In the genomic region with DNA sequence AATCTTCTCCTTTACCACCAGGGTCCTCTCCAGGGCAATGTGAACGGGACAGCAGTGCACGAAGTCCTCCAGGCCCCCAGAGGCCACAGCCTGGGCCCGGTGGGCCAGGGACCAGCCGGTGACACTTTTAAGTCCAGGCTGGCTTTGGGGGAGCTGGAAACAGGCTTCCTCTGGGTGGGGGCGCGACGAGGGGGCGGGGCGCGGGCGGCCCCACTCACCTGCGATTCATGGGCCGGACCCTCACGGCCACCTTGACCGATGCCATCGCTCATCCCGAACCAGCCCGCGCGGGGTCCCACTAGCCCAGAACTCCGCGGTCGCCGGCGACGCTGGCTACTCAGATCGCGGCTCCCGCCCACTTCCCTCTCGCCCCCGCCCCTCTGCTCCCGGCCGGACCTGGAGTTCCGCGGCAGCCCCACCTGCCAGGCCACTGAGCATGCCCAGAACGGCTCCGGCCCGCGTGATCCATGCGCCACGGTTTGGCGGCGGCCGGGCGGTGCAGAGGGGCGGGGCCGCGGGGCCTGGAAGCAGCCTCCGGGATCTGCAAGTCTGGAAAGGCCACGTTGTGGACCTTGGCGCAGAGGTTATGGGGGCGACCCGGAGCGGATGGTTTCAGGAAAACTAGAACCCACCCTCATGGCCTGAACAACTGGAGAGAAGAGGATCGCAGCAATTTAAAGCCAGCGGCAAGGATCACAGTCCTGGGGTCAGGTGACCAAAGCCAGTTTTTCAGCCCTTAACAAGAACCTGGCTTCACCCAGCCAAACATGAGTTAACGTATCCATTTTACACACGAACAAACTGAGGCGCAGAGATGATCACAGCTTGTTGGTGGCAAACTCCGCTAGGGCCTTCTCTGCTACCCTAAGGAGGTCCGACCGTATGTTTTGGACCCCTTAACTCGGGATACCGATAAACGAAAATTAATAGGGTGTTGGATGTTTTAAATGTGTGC, we compare ENCODE assay signal across 8 cellular contexts. TPM values are rescaled to one million over a fixed set of nuclear protein-coding genes. Genes with fewer than 3 reads are reported as not detected.
DNase-seq lines count a peak whose midpoint lies in the region; ATAC-seq, FAIRE-seq and TF ChIP-seq lines count a peak whose summit lies in the region.

A gene with protein sequence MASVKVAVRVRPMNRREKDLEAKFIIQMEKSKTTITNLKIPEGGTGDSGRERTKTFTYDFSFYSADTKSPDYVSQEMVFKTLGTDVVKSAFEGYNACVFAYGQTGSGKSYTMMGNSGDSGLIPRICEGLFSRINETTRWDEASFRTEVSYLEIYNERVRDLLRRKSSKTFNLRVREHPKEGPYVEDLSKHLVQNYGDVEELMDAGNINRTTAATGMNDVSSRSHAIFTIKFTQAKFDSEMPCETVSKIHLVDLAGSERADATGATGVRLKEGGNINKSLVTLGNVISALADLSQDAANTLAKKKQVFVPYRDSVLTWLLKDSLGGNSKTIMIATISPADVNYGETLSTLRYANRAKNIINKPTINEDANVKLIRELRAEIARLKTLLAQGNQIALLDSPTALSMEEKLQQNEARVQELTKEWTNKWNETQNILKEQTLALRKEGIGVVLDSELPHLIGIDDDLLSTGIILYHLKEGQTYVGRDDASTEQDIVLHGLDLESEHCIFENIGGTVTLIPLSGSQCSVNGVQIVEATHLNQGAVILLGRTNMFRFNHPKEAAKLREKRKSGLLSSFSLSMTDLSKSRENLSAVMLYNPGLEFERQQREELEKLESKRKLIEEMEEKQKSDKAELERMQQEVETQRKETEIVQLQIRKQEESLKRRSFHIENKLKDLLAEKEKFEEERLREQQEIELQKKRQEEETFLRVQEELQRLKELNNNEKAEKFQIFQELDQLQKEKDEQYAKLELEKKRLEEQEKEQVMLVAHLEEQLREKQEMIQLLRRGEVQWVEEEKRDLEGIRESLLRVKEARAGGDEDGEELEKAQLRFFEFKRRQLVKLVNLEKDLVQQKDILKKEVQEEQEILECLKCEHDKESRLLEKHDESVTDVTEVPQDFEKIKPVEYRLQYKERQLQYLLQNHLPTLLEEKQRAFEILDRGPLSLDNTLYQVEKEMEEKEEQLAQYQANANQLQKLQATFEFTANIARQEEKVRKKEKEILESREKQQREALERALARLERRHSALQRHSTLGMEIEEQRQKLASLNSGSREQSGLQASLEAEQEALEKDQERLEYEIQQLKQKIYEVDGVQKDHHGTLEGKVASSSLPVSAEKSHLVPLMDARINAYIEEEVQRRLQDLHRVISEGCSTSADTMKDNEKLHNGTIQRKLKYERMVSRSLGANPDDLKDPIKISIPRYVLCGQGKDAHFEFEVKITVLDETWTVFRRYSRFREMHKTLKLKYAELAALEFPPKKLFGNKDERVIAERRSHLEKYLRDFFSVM (N-terminal part only) (minus strand): TSS at position 438 of the 955 bp plus-strand sequence. CDS start 173 bp downstream, at position 265.

- DNase-seq in GM13976 (ENCODE audit: low spot score) (peak; percentile 88), NCI-H1436 (lab: John Stamatoyannopoulos, UW) (peak; percentile 84), T-helper 17 cell (peak; percentile 68 to 77 (median 73)), anterior cingulate cortex (lab: John Stamatoyannopoulos, UW) (peak in 57 of 58 donors; percentile 59 to 91 (median 84)), right atrium auricular region (ENCODE audit: low spot score) (peak; percentile 92), putamen (ENCODE audit: low spot score) (peak; percentile 87), urothelium cell line (ENCODE audit: low spot score) (peak; percentile 93)

- peaks cover 35% of the 10 kb centered on the region for H3K4me1 Mint-ChIP-seq in T-helper 17 cell

- peak within 1 kb of the TSS; percentile 82 to 88 for H3K27ac ChIP-seq in right atrium auricular region

- peak within 1 kb of the TSS; percentile 70 for H3K27ac Mint-ChIP-seq in T-helper 17 cell

- FAIRE-seq in urothelium cell line (lab: Jason Lieb, UNC), result no peak

- ATAC-seq in HG02798 (IDR thresholded peaks at IDR 0.05; ENCODE audit: poor library complexity, unreplicated experiment) (peak; percentile 87), T-helper 17 cell (peak; percentile 87)

- in situ Hi-C loops in GM13976 (cut with MboI; ENCODE audit: low sequenced_read_pairs, unreplicated experiment), result no loop called here

- no peaks in the 10 kb centered on the region for H3K27me3 Mint-ChIP-seq in T-helper 17 cell

- peak within 1 kb of the TSS; percentile 78 to 98 for H3K4me3 ChIP-seq in right atrium auricular region

- H3K27me3 ChIP-seq in right atrium auricular region, result no peaks in the 10 kb centered on the region

- H3K4me1 ChIP-seq in right atrium auricular region, result peaks cover 0 to 27% of the 10 kb centered on the region in 2 donors

- no peak for TF ChIP-seq CTCF in GM13976 (IDR thresholded peaks at IDR 0.05; ENCODE audit: borderline replicate concordance, control extremely low read depth, extremely low read depth, insufficient read depth, missing control alignments)
- no peak for TF ChIP-seq CTCF in right atrium auricular region (IDR thresholded peaks at IDR 0.05)

- H3K4me3 Mint-ChIP-seq in T-helper 17 cell, result peak within 1 kb of the TSS; percentile 92

- no peaks in the 10 kb centered on the region for H3K9me3 ChIP-seq in T-helper 17 cell (ENCODE audit: control insufficient read depth, low read length, poor library complexity, severe bottlenecking)
- H3K9me3 ChIP-seq in right atrium auricular region, result no peaks in the 10 kb centered on the region

- H3K36me3 ChIP-seq in right atrium auricular region, result no peaks in the 10 kb centered on the region

- no peaks in the 10 kb centered on the region for H3K36me3 Mint-ChIP-seq in T-helper 17 cell (ENCODE audit: low read depth)

RNA-seq across cellular contexts. Expression of the gene that starts here (rescaled TPM):
- total RNA-seq in T-helper 17 cell, result 10 to 100 TPM; 11.1 to 12.0 TPM
- total RNA-seq in right atrium auricular region, result 10 to 100 TPM; 11.2 to 23.0 TPM

Comparison
In these comparisons a context has a peak if more than half of its experiments do, and no peak if none do; other contexts are left out.
1. Peak in every context shown above with its lines: DNase-seq, ATAC-seq, H3K4me3 ChIP-seq and H3K27ac ChIP-seq.